In genomic region chr11:65960824-65961266, GRCh38 we compare ENCODE assay signal across 6 cellular contexts. TPM values are rescaled to one million over a fixed set of nuclear protein-coding genes. Genes with fewer than 3 reads are reported as not detected.
DNase-seq lines count a peak whose midpoint lies in the region; ATAC-seq lines count a peak whose summit lies in the region.

No MANE protein-coding gene starts in this region.

- H3K9me3 ChIP-seq in aorta (ENCODE audit: control insufficient read depth, low read length): no peaks in the 10 kb centered on the region

- no peaks in the 10 kb centered on the region for H3K4me1 ChIP-seq in aorta (ENCODE audit: control insufficient read depth in 1 of 2, insufficient read depth in 2 of 2, low read length in 2 of 2)

- intact Hi-C loops in Right ventricle myocardium inferior (cut with DNase I): loop anchor here (1.0 to 10.0 kb wide), 4 partner anchors 41 to 106 kb away; partner anchors contain the start of genes BANF1, C11orf68, CFL1 and DRAP1
- intact Hi-C loops in cardiac septum (cut with DNase I): loop anchor here (1.0 to 2.0 kb wide), 4 partner anchors 41 to 91 kb away; partner anchors contain the start of genes BANF1, C11orf68, DRAP1 and EIF1AD
- intact Hi-C loops in aorta (cut with DNase I): loop anchor here (1.0 to 5.0 kb wide), 3 partner anchors 39 to 76 kb away; partner anchors contain the start of genes C11orf68 (in 1 of the 2) and DRAP1 (in 1 of the 2)

- H3K36me3 ChIP-seq in aorta (ENCODE audit: control insufficient read depth in 1 of 2, insufficient read depth in 2 of 2, low read length in 1 of 2): peaks cover 0 to 6% of the 10 kb centered on the region in 2 donors

- no peaks in the 10 kb centered on the region for H3K27me3 ChIP-seq in aorta (ENCODE audit: control insufficient read depth in 1 of 2, insufficient read depth in 2 of 2, low read length in 1 of 2)

- H3K4me3 ChIP-seq in iPS-11a (ENCODE audit: low read depth, low read length): peak overlapping the region; percentile 87
- H3K4me3 ChIP-seq in aorta (ENCODE audit: low read length in 2 of 2): peak overlapping the region in 1 of 2 donors; percentile 37

- 52% methylated on average over 16 of the region's 16 CpGs for WGBS in aorta, 2 donors

- ATAC-seq in Right ventricle myocardium inferior (peak; percentile 0), aorta (ENCODE audit: low FRiP score) (no peak), GM21390 (IDR thresholded peaks at IDR 0.05; ENCODE audit: unreplicated experiment) (no peak), GM21576 (IDR thresholded peaks at IDR 0.05; ENCODE audit: unreplicated experiment) (no peak)

- peak overlapping the region; percentile 11 to 23 for H3K27ac ChIP-seq in aorta (ENCODE audit: low read depth in 1 of 2, low read length in 2 of 2)

- no peak for DNase-seq in Right ventricle myocardium inferior (ENCODE audit: missing footprints)
- DNase-seq in cardiac septum (ENCODE audit: low spot score): no peak
- DNase-seq in aorta: no peak

RNA-seq across cellular contexts. Expression of gene SART1, which starts 0.7 kb away (rescaled TPM):
- total RNA-seq in Right ventricle myocardium inferior (29.9 TPM), cardiac septum (35.9 TPM), aorta (10 to 100 TPM; 50.9 to 52.3 TPM)
- polyA plus RNA-seq in aorta: 100 to 1,000 TPM in 1 of 2 donors, 10 to 100 TPM in 1; 27.9 to 129 TPM

RNA-seq across cellular contexts. Expression of gene TSGA10IP, which starts 15.6 kb away (rescaled TPM):
- not detected for total RNA-seq in Right ventricle myocardium inferior
- total RNA-seq in cardiac septum: not detected
- not detected for total RNA-seq in aorta
- polyA plus RNA-seq in aorta: not detected

RNA-seq across cellular contexts. Expression of gene EIF1AD, which starts 41.1 kb away (rescaled TPM):
- total RNA-seq in Right ventricle myocardium inferior: 18.0 TPM
- total RNA-seq in cardiac septum: 18.1 TPM
- total RNA-seq in aorta: 10 to 100 TPM; 28.7 to 35.0 TPM
- 10 to 100 TPM in 1 of 2 donors, 1 to 10 TPM in 1; 8.4 to 16.2 TPM for polyA plus RNA-seq in aorta

RNA-seq across cellular contexts. Expression of gene BANF1, which starts 41.5 kb away (rescaled TPM):
- 248 TPM for total RNA-seq in Right ventricle myocardium inferior
- 195 TPM for total RNA-seq in cardiac septum
- total RNA-seq in aorta: 100 to 1,000 TPM; 136 to 145 TPM
- 100 to 1,000 TPM; 156 to 187 TPM for polyA plus RNA-seq in aorta

RNA-seq across cellular contexts. Expression of gene DRAP1, which starts 41.6 kb away (rescaled TPM):
- total RNA-seq in Right ventricle myocardium inferior: 110 TPM
- total RNA-seq in cardiac septum: 113 TPM
- 10 to 100 TPM; 65.9 to 86.4 TPM for total RNA-seq in aorta
- 100 to 1,000 TPM in 1 of 2 donors, 10 to 100 TPM in 1; 88.8 to 122 TPM for polyA plus RNA-seq in aorta
